ENCODE assay signal across 36 cellular contexts in the genomic region with DNA sequence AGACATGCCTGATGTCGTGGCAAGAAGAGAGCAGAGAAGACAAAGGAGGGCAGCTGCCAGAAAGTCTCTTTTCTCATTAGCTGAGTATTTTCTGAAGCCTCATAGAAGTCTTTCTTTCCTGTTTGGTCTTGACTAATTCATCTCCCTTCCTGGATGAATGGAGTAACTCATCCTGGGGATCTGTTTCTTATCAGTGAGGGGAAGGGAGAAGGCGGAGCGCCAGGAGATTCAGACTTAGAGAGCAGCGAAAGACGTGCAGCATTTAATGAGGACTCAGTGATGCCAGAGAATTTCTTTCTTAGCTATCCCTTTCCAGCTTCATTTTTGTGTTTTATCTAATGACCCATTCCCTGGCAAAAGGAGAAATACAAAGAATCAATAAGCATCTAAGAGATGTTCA.
"Had no signal": no experiment of that assay in that cellular context is flagged by ENCODE, and none has a peak within 500 bp of the region (broad histone marks: within the 10 kb centered on the region; RNA-seq: fewer than 3 reads in every experiment).

No MANE protein-coding gene starts in this region.

- H3K36me3 ChIP-seq: Peyer's patch, SJSA1 had no signal

- ATAC-seq: activated naive CD8-positive, alpha-beta T cell treated with anti-CD3 and anti-CD28 coated beads, Interleukin-2, amount 50 U/mL, for 24 hours; activated T-cell treated with anti-CD3 and anti-CD28 coated beads, Interleukin-2, amount 50 U/mL, for 4 hours; K562; PC-3; SK-N-SH treated with all-trans-retinoic acid at 6 μM for 48 hours had no signal

- H3K4me3 Mint-ChIP-seq: activated B cell treated with CpG ODN at 0.5 μM for 24 hours; activated CD4-positive, alpha-beta memory T cell treated with anti-CD3 and anti-CD28 coated beads for 36 hours; activated naive CD4-positive, alpha-beta T cell treated with anti-CD3 and anti-CD28 coated beads, Interleukin-2, amount 10 ng/mL, durations not matched to agents 7 days and 5 days; activated naive CD8-positive, alpha-beta T cell; activated naive CD8-positive, alpha-beta T cell treated with anti-CD3 and anti-CD28 coated beads, Interleukin-2, amount 50 U/mL, for 24 hours; activated T-cell treated with anti-CD3 and anti-CD28 coated beads, Interleukin-2, amount 50 U/mL, for 4 hours; activated T-helper 1 cell treated with anti-CD3 and anti-CD28 coated beads, Interleukin-12 subunit alpha, Interleukin-12 subunit beta, Interleukin-2, Interleukin-4 antibody, amounts not matched to agents 30 ng/mL and 10 ng/mL and 1 ng/mL, durations not matched to agents 14 hours and 24 hours and 36 hours; brain had no signal

- H3K36me3 Mint-ChIP-seq: activated CD4-positive, alpha-beta memory T cell treated with anti-CD3 and anti-CD28 coated beads for 36 hours; activated naive CD4-positive, alpha-beta T cell treated with anti-CD3 and anti-CD28 coated beads, Interleukin-2, amount 10 ng/mL, durations not matched to agents 7 days and 5 days; activated naive CD8-positive, alpha-beta T cell; brain had no signal

- H3K9me3 ChIP-seq: SJSA1 had no signal

- H3K27me3 ChIP-seq: Peyer's patch, SJSA1 had no signal

- H3K4me3 ChIP-seq: K562, Peyer's patch, SJSA1 had no signal

- H3K4me1 ChIP-seq: Peyer's patch, SJSA1 had no signal

- H3K27ac ChIP-seq: Peyer's patch, SJSA1, VCaP had no signal

- H3K4me1 Mint-ChIP-seq: activated B cell treated with CpG ODN at 0.5 μM for 24 hours; activated naive CD4-positive, alpha-beta T cell treated with anti-CD3 and anti-CD28 coated beads, Interleukin-2, amount 10 ng/mL, durations not matched to agents 7 days and 5 days had no signal

- H3K27ac Mint-ChIP-seq: activated B cell treated with CpG ODN at 0.5 μM for 24 hours; activated CD4-positive, alpha-beta memory T cell treated with anti-CD3 and anti-CD28 coated beads for 36 hours; activated naive CD4-positive, alpha-beta T cell treated with anti-CD3 and anti-CD28 coated beads, Interleukin-2, amount 10 ng/mL, durations not matched to agents 7 days and 5 days; activated naive CD8-positive, alpha-beta T cell; activated naive CD8-positive, alpha-beta T cell treated with anti-CD3 and anti-CD28 coated beads, Interleukin-2, amount 50 U/mL, for 24 hours; activated T-helper 1 cell treated with anti-CD3 and anti-CD28 coated beads, Interleukin-12 subunit alpha, Interleukin-12 subunit beta, Interleukin-2, Interleukin-4 antibody, amounts not matched to agents 30 ng/mL and 10 ng/mL and 1 ng/mL, durations not matched to agents 14 hours and 24 hours and 36 hours had no signal

- H3K9me3 Mint-ChIP-seq: activated naive CD4-positive, alpha-beta T cell treated with anti-CD3 and anti-CD28 coated beads, Interleukin-2, amount 10 ng/mL, durations not matched to agents 7 days and 5 days had no signal

- DNase-seq: activated B cell treated with CpG ODN at 0.5 μM for 24 hours; activated CD4-positive, alpha-beta memory T cell treated with anti-CD3 and anti-CD28 coated beads for 36 hours; activated CD4-positive, alpha-beta T cell treated with anti-CD3 and anti-CD28 coated beads for 4 hours; activated CD4-positive, alpha-beta T cell treated with anti-CD3 and anti-CD28 coated beads, Interleukin-2, amount 50 U/mL, for 1 hour; activated CD4-positive, CD25-positive, alpha-beta regulatory T cell treated with anti-CD3 and anti-CD28 coated beads, Interleukin-2, amount 50 U/mL, for 72 hours; activated CD8-positive, alpha-beta memory T cell treated with anti-CD3 and anti-CD28 coated beads, Interleukin-2, amount 50 U/mL, for 4 hours; activated effector memory CD4-positive, alpha-beta T cell treated with Interleukin-2 at 50 U/mL for 16 hours; activated naive CD4-positive, alpha-beta T cell treated with anti-CD3 and anti-CD28 coated beads, Interleukin-2, amount 10 ng/mL, durations not matched to agents 7 days and 5 days; activated naive CD8-positive, alpha-beta T cell treated with anti-CD3 and anti-CD28 coated beads, Interleukin-2, amount 50 U/mL, for 24 hours; activated T-cell treated with anti-CD3 and anti-CD28 coated beads for 4 hours; activated T-cell treated with anti-CD3 and anti-CD28 coated beads, Interleukin-2, amount 50 U/mL, for 4 hours; anterior cingulate cortex; caudate nucleus; NCI-H1105; NCI-H1417 treated with DMSO at 0.1 percent for 48 hours; NCI-H187 treated with DMSO at 0.1 percent for 48 hours; NCI-H2081 treated with DMSO at 0.1 percent for 48 hours; NCI-H2171; NCI-H510A; NCI-H748 treated with DMSO at 0.1 percent for 48 hours; NK-92 treated with Interleukin-12 subunit alpha and Interleukin-12 subunit beta, amount 100 ng/mL, for 24 hours; PC-3; Peyer's patch; RPMI8226; SHP77 treated with DMSO at 0.1 percent for 48 hours; SW 1271; T-helper 1 cell; T-helper 2 cell; T-helper 9 cell had no signal
